In genomic region chr15:31303434-31304073, GRCh38 we compare ENCODE assay signal across 1 cellular context.
TF ChIP-seq lines count a peak whose summit lies in the region.

No MANE protein-coding gene starts in this region.

TF ChIP-seq in liver, 16 proteins besides CTCF, POLR2A, EP300 and RAD21 (continued from another document):
- TF ChIP-seq NR2F2 (IDR thresholded peaks at IDR 0.05) (no peak), EGR1 (IDR thresholded peaks at IDR 0.05; ENCODE audit: low read depth in 2 of 2) (peak; percentile 61 to 86), YY1 (IDR thresholded peaks at IDR 0.05) (no peak), HNF4G (IDR thresholded peaks at IDR 0.05) (no peak)
